Comparison of ENCODE assay signal across 39 cellular contexts in the genomic region with DNA sequence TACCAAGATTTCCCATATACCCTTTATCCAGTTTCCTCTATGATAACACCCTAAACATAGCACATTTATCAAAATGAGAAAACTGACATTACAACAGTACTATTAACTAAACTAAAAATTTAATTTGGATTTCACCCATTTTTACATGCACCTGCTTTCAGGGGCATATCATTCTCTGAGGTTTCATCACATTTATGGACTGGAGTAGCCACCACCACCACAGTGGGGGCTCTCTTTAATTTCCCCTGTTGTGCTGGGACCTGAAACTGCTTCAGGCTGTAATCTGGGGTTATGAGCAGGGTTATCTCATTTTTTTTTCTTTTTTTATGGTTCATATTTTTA.
"Had no signal": no experiment of that assay in that cellular context is flagged by ENCODE, and none has a peak within 500 bp of the region (broad histone marks: within the 10 kb centered on the region; RNA-seq: fewer than 3 reads in every experiment).

No MANE protein-coding gene starts in this region.

- H3K36me3 ChIP-seq: adrenal gland, ascending aorta, brain microvascular endothelial cell, breast epithelium, cardiac muscle cell had no signal

- H3K36me3 Mint-ChIP-seq: activated naive CD4-positive, alpha-beta T cell treated with anti-CD3 and anti-CD28 coated beads, Interleukin-2, amount 10 ng/mL, durations not matched to agents 7 days and 5 days; activated naive CD4-positive, alpha-beta T cell treated with anti-CD3 and anti-CD28 coated beads, Interleukin-2, amount 50 U/mL, for 24 hours; activated naive CD8-positive, alpha-beta T cell; activated naive CD8-positive, alpha-beta T cell treated with anti-CD3 and anti-CD28 coated beads for 36 hours; activated naive CD8-positive, alpha-beta T cell treated with anti-CD3 and anti-CD28 coated beads, Interleukin-2, amount 10 ng/mL, durations not matched to agents 7 days and 5 days; brain had no signal

- H3K9me3 ChIP-seq: adrenal gland, ascending aorta, body of pancreas had no signal

- H3K27me3 ChIP-seq: adrenal gland, ascending aorta, body of pancreas, brain microvascular endothelial cell, breast epithelium, cardiac muscle cell had no signal

- H3K4me1 ChIP-seq: adrenal gland, ascending aorta, body of pancreas, breast epithelium had no signal

- H3K4me3 Mint-ChIP-seq: activated naive CD4-positive, alpha-beta T cell treated with anti-CD3 and anti-CD28 coated beads for 36 hours; activated naive CD4-positive, alpha-beta T cell treated with anti-CD3 and anti-CD28 coated beads, Interleukin-2, amount 10 ng/mL, durations not matched to agents 7 days and 5 days; activated naive CD4-positive, alpha-beta T cell treated with anti-CD3 and anti-CD28 coated beads, Interleukin-2, amount 50 U/mL, for 24 hours; activated naive CD8-positive, alpha-beta T cell; activated naive CD8-positive, alpha-beta T cell treated with anti-CD3 and anti-CD28 coated beads for 36 hours; activated naive CD8-positive, alpha-beta T cell treated with anti-CD3 and anti-CD28 coated beads, Interleukin-2, amount 10 ng/mL, durations not matched to agents 7 days and 5 days; activated naive CD8-positive, alpha-beta T cell treated with anti-CD3 and anti-CD28 coated beads, Interleukin-2, amount 50 U/mL, for 24 hours; activated T-cell treated with anti-CD3 and anti-CD28 coated beads, Interleukin-2, amount 50 U/mL, for 24 hours; activated T-cell treated with anti-CD3 and anti-CD28 coated beads, Interleukin-2, amount 50 U/mL, for 4 hours; activated T-cell treated with anti-CD3 and anti-CD28 coated beads, Interleukin-2, amount 50 U/mL, for 72 hours; activated T-helper 1 cell treated with anti-CD3 and anti-CD28 coated beads, Interleukin-12 subunit alpha, Interleukin-12 subunit beta, Interleukin-2, Interleukin-4 antibody, amounts not matched to agents 30 ng/mL and 10 ng/mL and 1 ng/mL, durations not matched to agents 14 hours and 24 hours and 36 hours; activated T-helper 17 cell treated with anti-CD3 and anti-CD28 coated beads, Interleukin-2, amount 50 U/mL, for 72 hours; brain; central memory CD8-positive, alpha-beta T cell had no signal

- ATAC-seq: activated naive CD4-positive, alpha-beta T cell treated with anti-CD3 and anti-CD28 coated beads, Interleukin-2, amount 50 U/mL, for 72 hours; activated naive CD8-positive, alpha-beta T cell treated with anti-CD3 and anti-CD28 coated beads, Interleukin-2, amount 50 U/mL, for 24 hours; activated T-cell treated with anti-CD3 and anti-CD28 coated beads, Interleukin-2, amount 50 U/mL, for 4 hours; activated T-cell treated with anti-CD3 and anti-CD28 coated beads, Interleukin-2, amount 50 U/mL, for 72 hours; activated T-helper 17 cell treated with anti-CD3 and anti-CD28 coated beads, Interleukin-2, amount 50 U/mL, for 72 hours; body of pancreas had no signal

- H3K27ac Mint-ChIP-seq: activated naive CD4-positive, alpha-beta T cell treated with anti-CD3 and anti-CD28 coated beads for 36 hours; activated naive CD4-positive, alpha-beta T cell treated with anti-CD3 and anti-CD28 coated beads, Interleukin-2, amount 10 ng/mL, durations not matched to agents 7 days and 5 days; activated naive CD4-positive, alpha-beta T cell treated with anti-CD3 and anti-CD28 coated beads, Interleukin-2, amount 50 U/mL, for 24 hours; activated naive CD4-positive, alpha-beta T cell treated with anti-CD3 and anti-CD28 coated beads, Interleukin-2, amount 50 U/mL, for 72 hours; activated naive CD8-positive, alpha-beta T cell; activated naive CD8-positive, alpha-beta T cell treated with anti-CD3 and anti-CD28 coated beads for 36 hours; activated naive CD8-positive, alpha-beta T cell treated with anti-CD3 and anti-CD28 coated beads, Interleukin-2, amount 10 ng/mL, durations not matched to agents 7 days and 5 days; activated naive CD8-positive, alpha-beta T cell treated with anti-CD3 and anti-CD28 coated beads, Interleukin-2, amount 50 U/mL, for 24 hours; activated T-cell treated with anti-CD3 and anti-CD28 coated beads, Interleukin-2, amount 50 U/mL, for 24 hours; activated T-cell treated with anti-CD3 and anti-CD28 coated beads, Interleukin-2, amount 50 U/mL, for 72 hours; activated T-helper 1 cell treated with anti-CD3 and anti-CD28 coated beads, Interleukin-12 subunit alpha, Interleukin-12 subunit beta, Interleukin-2, Interleukin-4 antibody, amounts not matched to agents 30 ng/mL and 10 ng/mL and 1 ng/mL, durations not matched to agents 14 hours and 24 hours and 36 hours; activated T-helper 17 cell treated with anti-CD3 and anti-CD28 coated beads, Interleukin-2, amount 50 U/mL, for 72 hours; activated T-helper 2 cell treated with anti-CD3 and anti-CD28 coated beads, Interferon-gamma antibody, Interleukin-2, Interleukin-4, amounts not matched to agents 10 μg/mL and 5 μg/mL and 100 μg/mL, durations not matched to agents 14 hours and 24 hours and 36 hours; brain had no signal

- DNase-seq: activated effector memory CD4-positive, alpha-beta T cell treated with anti-CD3 and anti-CD28 coated beads, Interleukin-2, amount 50 U/mL, for 16 hours; activated effector memory CD4-positive, alpha-beta T cell treated with Interleukin-2 at 50 U/mL for 16 hours; activated gamma-delta T cell; activated gamma-delta T cell treated with Interleukin-2 at 50 U/mL for 16 hours; activated naive CD4-positive, alpha-beta T cell; activated naive CD4-positive, alpha-beta T cell treated with anti-CD3 and anti-CD28 coated beads for 36 hours; activated naive CD4-positive, alpha-beta T cell treated with anti-CD3 and anti-CD28 coated beads, Interleukin-2, amount 10 ng/mL, durations not matched to agents 7 days and 5 days; activated naive CD4-positive, alpha-beta T cell treated with anti-CD3 and anti-CD28 coated beads, Interleukin-2, amount 50 U/mL, for 16 hours; activated naive CD4-positive, alpha-beta T cell treated with Interleukin-2 at 50 U/mL for 16 hours; activated naive CD8-positive, alpha-beta T cell treated with anti-CD3 and anti-CD28 coated beads for 36 hours; activated naive CD8-positive, alpha-beta T cell treated with anti-CD3 and anti-CD28 coated beads, Interleukin-2, amount 10 ng/mL, durations not matched to agents 7 days and 5 days; activated naive CD8-positive, alpha-beta T cell treated with anti-CD3 and anti-CD28 coated beads, Interleukin-2, amount 50 U/mL, for 24 hours; activated T-cell treated with anti-CD3 and anti-CD28 coated beads, Interleukin-2, amount 50 U/mL, for 24 hours; activated T-cell treated with anti-CD3 and anti-CD28 coated beads, Interleukin-2, amount 50 U/mL, for 4 hours; activated T-cell treated with anti-CD3 and anti-CD28 coated beads, Interleukin-2, amount 50 U/mL, for 48 hours; activated T-cell treated with anti-CD3 and anti-CD28 coated beads, Interleukin-2, amount 50 U/mL, for 72 hours; adrenal gland; amniotic stem cell; amygdala; anterior cingulate cortex; aorta; body of pancreas; brain microvascular endothelial cell; caudate nucleus; central memory CD4-positive, alpha-beta T cell; cerebellar nuclear complex had no signal

- H3K27me3 Mint-ChIP-seq: activated naive CD4-positive, alpha-beta T cell treated with anti-CD3 and anti-CD28 coated beads, Interleukin-2, amount 10 ng/mL, durations not matched to agents 7 days and 5 days; activated naive CD4-positive, alpha-beta T cell treated with anti-CD3 and anti-CD28 coated beads, Interleukin-2, amount 50 U/mL, for 24 hours; activated naive CD8-positive, alpha-beta T cell; activated naive CD8-positive, alpha-beta T cell treated with anti-CD3 and anti-CD28 coated beads, Interleukin-2, amount 10 ng/mL, durations not matched to agents 7 days and 5 days; activated naive CD8-positive, alpha-beta T cell treated with anti-CD3 and anti-CD28 coated beads, Interleukin-2, amount 50 U/mL, for 24 hours; activated T-cell treated with anti-CD3 and anti-CD28 coated beads, Interleukin-2, amount 50 U/mL, for 24 hours; activated T-helper 17 cell treated with anti-CD3 and anti-CD28 coated beads, Interleukin-2, amount 50 U/mL, for 72 hours; central memory CD8-positive, alpha-beta T cell had no signal

- H3K27ac ChIP-seq: adrenal gland, ascending aorta, body of pancreas, brain microvascular endothelial cell, breast epithelium, cardiac muscle cell had no signal

- H3K4me3 ChIP-seq: adrenal gland, ascending aorta, body of pancreas, breast epithelium, cardiac muscle cell had no signal

- H3K4me1 Mint-ChIP-seq: activated naive CD4-positive, alpha-beta T cell treated with anti-CD3 and anti-CD28 coated beads, Interleukin-2, amount 10 ng/mL, durations not matched to agents 7 days and 5 days; activated naive CD4-positive, alpha-beta T cell treated with anti-CD3 and anti-CD28 coated beads, Interleukin-2, amount 50 U/mL, for 24 hours; activated naive CD8-positive, alpha-beta T cell treated with anti-CD3 and anti-CD28 coated beads for 36 hours; activated naive CD8-positive, alpha-beta T cell treated with anti-CD3 and anti-CD28 coated beads, Interleukin-2, amount 10 ng/mL, durations not matched to agents 7 days and 5 days; activated naive CD8-positive, alpha-beta T cell treated with anti-CD3 and anti-CD28 coated beads, Interleukin-2, amount 50 U/mL, for 24 hours; activated T-helper 17 cell treated with anti-CD3 and anti-CD28 coated beads, Interleukin-2, amount 50 U/mL, for 72 hours; brain; central memory CD8-positive, alpha-beta T cell had no signal

- FAIRE-seq: astrocyte, bronchial epithelial cell had no signal
